1 cellular context compared by ENCODE assay signal in the genomic region with DNA sequence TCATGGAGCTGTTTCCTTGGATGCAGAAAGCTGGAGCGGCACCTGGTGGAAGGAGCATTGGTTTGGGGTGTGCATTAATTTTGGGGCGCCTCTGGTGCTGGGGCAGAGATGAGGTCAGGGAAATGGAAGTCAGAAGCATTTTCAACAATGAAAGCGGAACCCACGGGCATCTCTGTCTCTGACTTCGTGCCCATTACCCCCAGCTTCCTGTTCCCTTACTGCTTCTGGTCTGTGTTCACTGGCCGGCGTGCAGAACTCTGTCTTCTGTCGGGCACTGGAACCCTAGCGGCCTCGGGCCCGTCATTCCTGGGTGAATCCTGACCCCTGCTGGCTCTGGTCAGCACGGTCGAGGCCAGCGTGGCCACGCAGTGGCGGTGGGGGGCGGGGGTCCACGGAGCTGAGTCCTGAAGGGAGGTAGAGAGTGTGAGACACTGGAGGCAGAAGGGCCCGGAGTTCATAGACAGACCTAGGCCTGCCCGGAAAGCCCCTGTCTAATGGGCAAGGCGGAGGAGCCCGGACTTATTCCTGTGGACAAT.
A peak's percentile ranks its signal among the peaks of the same experiment; 100 is the strongest.
TF ChIP-seq lines count a peak whose summit lies in the region.

No MANE protein-coding gene starts in this region.

TF ChIP-seq in K562, 482 proteins besides CTCF, POLR2A, EP300 and RAD21:
- peak; percentile 21; the same call in 1 of the 2 replicates for TF ChIP-seq CTBP1 (IDR thresholded peaks at IDR 0.05; ENCODE audit: borderline replicate concordance)
- TF ChIP-seq HSF4 (CRISPR knock-in tag; IDR thresholded peaks at IDR 0.05; ENCODE audit: borderline replicate concordance) = no peak
- TF ChIP-seq, protein P1, sequence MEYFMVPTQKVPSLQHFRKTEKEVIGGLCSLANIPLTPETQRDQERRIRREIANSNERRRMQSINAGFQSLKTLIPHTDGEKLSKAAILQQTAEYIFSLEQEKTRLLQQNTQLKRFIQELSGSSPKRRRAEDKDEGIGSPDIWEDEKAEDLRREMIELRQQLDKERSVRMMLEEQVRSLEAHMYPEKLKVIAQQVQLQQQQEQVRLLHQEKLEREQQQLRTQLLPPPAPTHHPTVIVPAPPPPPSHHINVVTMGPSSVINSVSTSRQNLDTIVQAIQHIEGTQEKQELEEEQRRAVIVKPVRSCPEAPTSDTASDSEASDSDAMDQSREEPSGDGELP (CRISPR knock-in tag; IDR thresholded peaks at IDR 0.05; ENCODE audit: borderline replicate concordance) = peak; percentile 46; the same call in 1 of the 2 replicates
- TF ChIP-seq, protein P2, sequence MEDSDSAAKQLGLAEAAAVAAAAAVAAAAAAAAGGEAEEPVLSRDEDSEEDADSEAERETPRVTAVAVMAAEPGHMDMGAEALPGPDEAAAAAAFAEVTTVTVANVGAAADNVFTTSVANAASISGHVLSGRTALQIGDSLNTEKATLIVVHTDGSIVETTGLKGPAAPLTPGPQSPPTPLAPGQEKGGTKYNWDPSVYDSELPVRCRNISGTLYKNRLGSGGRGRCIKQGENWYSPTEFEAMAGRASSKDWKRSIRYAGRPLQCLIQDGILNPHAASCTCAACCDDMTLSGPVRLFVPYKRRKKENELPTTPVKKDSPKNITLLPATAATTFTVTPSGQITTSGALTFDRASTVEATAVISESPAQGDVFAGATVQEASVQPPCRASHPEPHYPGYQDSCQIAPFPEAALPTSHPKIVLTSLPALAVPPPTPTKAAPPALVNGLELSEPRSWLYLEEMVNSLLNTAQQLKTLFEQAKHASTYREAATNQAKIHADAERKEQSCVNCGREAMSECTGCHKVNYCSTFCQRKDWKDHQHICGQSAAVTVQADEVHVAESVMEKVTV (CRISPR knock-in tag; IDR thresholded peaks at IDR 0.05) = peak; percentile 58; the same call in 1 of the 2 replicates
- peak; percentile 64; the same call in 1 of the 2 replicates for TF ChIP-seq CC2D1A (IDR thresholded peaks at IDR 0.05)
- TF ChIP-seq, protein P3, sequence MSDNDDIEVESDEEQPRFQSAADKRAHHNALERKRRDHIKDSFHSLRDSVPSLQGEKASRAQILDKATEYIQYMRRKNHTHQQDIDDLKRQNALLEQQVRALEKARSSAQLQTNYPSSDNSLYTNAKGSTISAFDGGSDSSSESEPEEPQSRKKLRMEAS (CRISPR knock-in tag; IDR thresholded peaks at IDR 0.05) = 0 out of 2 replicates have a peak, but pooled peaks have one; percentile 20
- 0 out of 4 replicates have a peak, but pooled peaks of 1 of the 2 experiments have one; percentile 26 for TF ChIP-seq MAZ (CRISPR knock-in tag; conservative IDR thresholded peaks at IDR 0.05 in 1 of 2, IDR thresholded peaks at IDR 0.05 in 1 of 2)
- no peak for TF ChIP-seq TAF9B (IDR thresholded peaks at IDR 0.05; ENCODE audit: partially characterized antibody)
- TF ChIP-seq KLF13 (tag; IDR thresholded peaks at IDR 0.05; ENCODE audit: borderline replicate concordance, low read depth) = 0 out of 2 replicates have a peak, but pooled peaks have one; percentile 22
- TF ChIP-seq MYC (IDR thresholded peaks at IDR 0.05; ENCODE audit: low read depth, low read length) = peak; percentile 14; the same call in 1 of the 2 replicates
- no peak for TF ChIP-seq MYC (CRISPR knock-in tag; IDR thresholded peaks at IDR 0.05; ENCODE audit: borderline replicate concordance, low read depth)
- peak; percentile 74; the same call in 1 of the 2 replicates for TF ChIP-seq STAG1 (CRISPR knock-in tag; IDR thresholded peaks at IDR 0.05; ENCODE audit: borderline replicate concordance)
- TF ChIP-seq ZBTB7A (IDR thresholded peaks at IDR 0.05; ENCODE audit: borderline replicate concordance, control insufficient read depth, low read depth, low read length) = peak; percentile 93
- TF ChIP-seq, protein P4, sequence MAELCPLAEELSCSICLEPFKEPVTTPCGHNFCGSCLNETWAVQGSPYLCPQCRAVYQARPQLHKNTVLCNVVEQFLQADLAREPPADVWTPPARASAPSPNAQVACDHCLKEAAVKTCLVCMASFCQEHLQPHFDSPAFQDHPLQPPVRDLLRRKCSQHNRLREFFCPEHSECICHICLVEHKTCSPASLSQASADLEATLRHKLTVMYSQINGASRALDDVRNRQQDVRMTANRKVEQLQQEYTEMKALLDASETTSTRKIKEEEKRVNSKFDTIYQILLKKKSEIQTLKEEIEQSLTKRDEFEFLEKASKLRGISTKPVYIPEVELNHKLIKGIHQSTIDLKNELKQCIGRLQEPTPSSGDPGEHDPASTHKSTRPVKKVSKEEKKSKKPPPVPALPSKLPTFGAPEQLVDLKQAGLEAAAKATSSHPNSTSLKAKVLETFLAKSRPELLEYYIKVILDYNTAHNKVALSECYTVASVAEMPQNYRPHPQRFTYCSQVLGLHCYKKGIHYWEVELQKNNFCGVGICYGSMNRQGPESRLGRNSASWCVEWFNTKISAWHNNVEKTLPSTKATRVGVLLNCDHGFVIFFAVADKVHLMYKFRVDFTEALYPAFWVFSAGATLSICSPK (IDR thresholded peaks at IDR 0.05; ENCODE audit: borderline replicate concordance) = no peak
- 0 out of 2 replicates have a peak, but pooled peaks have one; percentile 26 for TF ChIP-seq CREM (IDR thresholded peaks at IDR 0.05; ENCODE audit: low read depth)
- TF ChIP-seq, protein P5, sequence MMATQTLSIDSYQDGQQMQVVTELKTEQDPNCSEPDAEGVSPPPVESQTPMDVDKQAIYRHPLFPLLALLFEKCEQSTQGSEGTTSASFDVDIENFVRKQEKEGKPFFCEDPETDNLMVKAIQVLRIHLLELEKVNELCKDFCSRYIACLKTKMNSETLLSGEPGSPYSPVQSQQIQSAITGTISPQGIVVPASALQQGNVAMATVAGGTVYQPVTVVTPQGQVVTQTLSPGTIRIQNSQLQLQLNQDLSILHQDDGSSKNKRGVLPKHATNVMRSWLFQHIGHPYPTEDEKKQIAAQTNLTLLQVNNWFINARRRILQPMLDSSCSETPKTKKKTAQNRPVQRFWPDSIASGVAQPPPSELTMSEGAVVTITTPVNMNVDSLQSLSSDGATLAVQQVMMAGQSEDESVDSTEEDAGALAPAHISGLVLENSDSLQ (IDR thresholded peaks at IDR 0.05) = no peak
- TF ChIP-seq ZNF197 (CRISPR knock-in tag; IDR thresholded peaks at IDR 0.05; ENCODE audit: low read depth) = no peak
- TF ChIP-seq ZNF263 (CRISPR knock-in tag; IDR thresholded peaks at IDR 0.05; ENCODE audit: borderline replicate concordance) = 0 out of 2 replicates have a peak, but pooled peaks have one; percentile 42
- TF ChIP-seq, protein P6, sequence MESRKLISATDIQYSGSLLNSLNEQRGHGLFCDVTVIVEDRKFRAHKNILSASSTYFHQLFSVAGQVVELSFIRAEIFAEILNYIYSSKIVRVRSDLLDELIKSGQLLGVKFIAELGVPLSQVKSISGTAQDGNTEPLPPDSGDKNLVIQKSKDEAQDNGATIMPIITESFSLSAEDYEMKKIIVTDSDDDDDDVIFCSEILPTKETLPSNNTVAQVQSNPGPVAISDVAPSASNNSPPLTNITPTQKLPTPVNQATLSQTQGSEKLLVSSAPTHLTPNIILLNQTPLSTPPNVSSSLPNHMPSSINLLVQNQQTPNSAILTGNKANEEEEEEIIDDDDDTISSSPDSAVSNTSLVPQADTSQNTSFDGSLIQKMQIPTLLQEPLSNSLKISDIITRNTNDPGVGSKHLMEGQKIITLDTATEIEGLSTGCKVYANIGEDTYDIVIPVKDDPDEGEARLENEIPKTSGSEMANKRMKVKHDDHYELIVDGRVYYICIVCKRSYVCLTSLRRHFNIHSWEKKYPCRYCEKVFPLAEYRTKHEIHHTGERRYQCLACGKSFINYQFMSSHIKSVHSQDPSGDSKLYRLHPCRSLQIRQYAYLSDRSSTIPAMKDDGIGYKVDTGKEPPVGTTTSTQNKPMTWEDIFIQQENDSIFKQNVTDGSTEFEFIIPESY (CRISPR knock-in tag; IDR thresholded peaks at IDR 0.05) = peak; percentile 99
- TF ChIP-seq SMC3 (conservative IDR thresholded peaks at IDR 0.05; ENCODE audit: insufficient read depth, low read depth, low read length) = peak; percentile 60
TF ChIP-seq in K562: peak in this region for 14.
